Comparison of ENCODE assay signal across 19 cellular contexts in the genomic region with DNA sequence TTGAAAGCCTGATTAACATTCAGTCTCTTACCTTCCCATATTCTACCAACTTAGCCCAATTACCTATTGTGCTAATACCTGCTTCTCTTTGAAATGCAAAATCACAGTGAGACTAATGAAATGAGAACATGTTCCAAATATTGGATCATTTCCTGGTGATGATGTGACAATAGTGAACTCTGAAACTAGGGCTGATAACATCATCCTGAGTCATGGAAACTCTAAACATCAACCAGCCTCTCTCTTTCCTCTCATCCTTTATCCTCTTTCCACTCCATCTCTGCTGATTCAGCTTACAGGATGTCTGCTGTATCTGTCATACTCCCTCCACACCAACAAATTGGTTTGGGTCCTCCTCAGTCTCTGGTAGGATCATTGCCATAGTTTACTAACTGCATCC.
DNase-seq lines count a peak whose midpoint lies in the region; ATAC-seq and TF ChIP-seq lines count a peak whose summit lies in the region.
"Had no signal": no experiment of that assay in that cellular context is flagged by ENCODE, and none has a peak within 500 bp of the region (broad histone marks: within the 10 kb centered on the region; RNA-seq: fewer than 3 reads in every experiment).

No MANE protein-coding gene starts in this region.

- H3K4me3 ChIP-seq in right lobe of liver = no peak overlapping the region
- H3K4me3 ChIP-seq: BLaER1, dorsolateral prefrontal cortex, gastrocnemius medialis, SK-N-MC, suprapubic skin had no signal

- peaks cover 0 to 4% (median 0%) of the 10 kb centered on the region in 4 donors for H3K4me1 ChIP-seq in right lobe of liver
- H3K4me1 ChIP-seq: BLaER1, gastrocnemius medialis, suprapubic skin had no signal

- H3K4me1 Mint-ChIP-seq in activated CD8-positive, alpha-beta memory T cell treated with anti-CD3 and anti-CD28 coated beads, Interleukin-2, amount 10 ng/mL, durations not matched to agents 7 days and 5 days = no peaks in the 10 kb centered on the region
- H3K4me1 Mint-ChIP-seq in stimulated activated effector memory CD8-positive, alpha-beta T cell treated with anti-CD3 and anti-CD28 coated beads, Interleukin-12 subunit alpha, Interleukin-12 subunit beta, amount 100 ng/mL, for 72 hours = no peaks in the 10 kb centered on the region
- no peaks in the 10 kb centered on the region for H3K4me1 Mint-ChIP-seq in type B pancreatic cell (ENCODE audit: unreplicated experiment)

- H3K36me3 Mint-ChIP-seq in activated CD8-positive, alpha-beta memory T cell treated with anti-CD3 and anti-CD28 coated beads, Interleukin-2, amount 10 ng/mL, durations not matched to agents 7 days and 5 days = no peaks in the 10 kb centered on the region
- H3K36me3 Mint-ChIP-seq in stimulated activated effector memory CD8-positive, alpha-beta T cell treated with anti-CD3 and anti-CD28 coated beads, Interleukin-12 subunit alpha, Interleukin-12 subunit beta, amount 100 ng/mL, for 72 hours = no peaks in the 10 kb centered on the region
- H3K36me3 Mint-ChIP-seq in type B pancreatic cell = no peaks in the 10 kb centered on the region

- in situ Hi-C loops in Caki2 (cut with HindIII; ENCODE audit: low pct_unique_long_range_greater_than_20kb, low sequenced_read_pairs) = no loop called here

- TF ChIP-seq CTCF in right lobe of liver (IDR thresholded peaks at IDR 0.05) (no peak), type B pancreatic cell (conservative IDR thresholded peaks at IDR 0.05) (no peak)

- peak; percentile 34 for TF ChIP-seq POLR2A in right lobe of liver (IDR thresholded peaks at IDR 0.05)

- no peak overlapping the region for H3K27ac Mint-ChIP-seq in activated CD8-positive, alpha-beta memory T cell treated with anti-CD3 and anti-CD28 coated beads, Interleukin-2, amount 10 ng/mL, durations not matched to agents 7 days and 5 days
- no peak overlapping the region for H3K27ac Mint-ChIP-seq in stimulated activated effector memory CD8-positive, alpha-beta T cell treated with anti-CD3 and anti-CD28 coated beads, Interleukin-12 subunit alpha, Interleukin-12 subunit beta, amount 100 ng/mL, for 72 hours
- no peak overlapping the region for H3K27ac Mint-ChIP-seq in type B pancreatic cell

- H3K27ac ChIP-seq in right lobe of liver = peak overlapping the region in 2 of 3 donors; percentile 40 to 44
- H3K27ac ChIP-seq: BLaER1, dorsolateral prefrontal cortex, gastrocnemius medialis, SK-N-MC, suprapubic skin, WERI-Rb-1 had no signal

- intact Hi-C loops in right lobe of liver (cut with DNase I) = no loop called here

- H3K27me3 ChIP-seq in right lobe of liver = no peaks in the 10 kb centered on the region
- H3K27me3 ChIP-seq: BLaER1, dorsolateral prefrontal cortex, gastrocnemius medialis, suprapubic skin had no signal

- DNase-seq in Caki2 (ENCODE audit: low read depth) = peak; percentile 75
- peak; percentile 41 for DNase-seq in NCI-H226
- DNase-seq in dermis microvascular lymphatic vessel endothelial cell (ENCODE audit: low read depth in 2 of 2) = peak; percentile 41 to 72
- DNase-seq in right lobe of liver = no peak
- DNase-seq in activated CD8-positive, alpha-beta memory T cell treated with anti-CD3 and anti-CD28 coated beads, Interleukin-2, amount 10 ng/mL, durations not matched to agents 7 days and 5 days = no peak
- no peak for DNase-seq in stimulated activated effector memory CD8-positive, alpha-beta T cell treated with anti-CD3 and anti-CD28 coated beads, Interleukin-12 subunit alpha, Interleukin-12 subunit beta, amount 100 ng/mL, for 72 hours (ENCODE audit: low spot score in 2 of 2)
- no peak for DNase-seq in type B pancreatic cell (ENCODE audit: extremely low spot score, unreplicated experiment)
- DNase-seq: activated effector memory CD4-positive, alpha-beta T cell treated with Interleukin-2 at 50 U/mL for 16 hours; aorta; DND-41; dorsolateral prefrontal cortex; gastrocnemius medialis; islet precursor cell; posterior cingulate gyrus; WERI-Rb-1 had no signal

- H3K9me3 ChIP-seq in right lobe of liver = peaks cover 0 to 4% (median 0%) of the 10 kb centered on the region in 4 donors
- H3K9me3 ChIP-seq: gastrocnemius medialis, suprapubic skin had no signal

- CTCF ChIA-PET in activated CD8-positive, alpha-beta memory T cell treated with anti-CD3 and anti-CD28 coated beads, Interleukin-2, amount 10 ng/mL, durations not matched to agents 7 days and 5 days (lab: Charles Lee) = no interaction called here

- ATAC-seq in right lobe of liver (peak; percentile 62 to 99 (median 80)), HG02852 (IDR thresholded peaks at IDR 0.05; ENCODE audit: unreplicated experiment) (no peak)
- ATAC-seq in activated CD8-positive, alpha-beta memory T cell treated with anti-CD3 and anti-CD28 coated beads, Interleukin-2, amount 10 ng/mL, durations not matched to agents 7 days and 5 days = no peak
- ATAC-seq in stimulated activated effector memory CD8-positive, alpha-beta T cell treated with anti-CD3 and anti-CD28 coated beads, Interleukin-12 subunit alpha, Interleukin-12 subunit beta, amount 100 ng/mL, for 72 hours = no peak
- ATAC-seq: gastrocnemius medialis had no signal

- H3K4me3 Mint-ChIP-seq in activated CD8-positive, alpha-beta memory T cell treated with anti-CD3 and anti-CD28 coated beads, Interleukin-2, amount 10 ng/mL, durations not matched to agents 7 days and 5 days = no peak overlapping the region
- H3K4me3 Mint-ChIP-seq in stimulated activated effector memory CD8-positive, alpha-beta T cell treated with anti-CD3 and anti-CD28 coated beads, Interleukin-12 subunit alpha, Interleukin-12 subunit beta, amount 100 ng/mL, for 72 hours = no peak overlapping the region
- no peak overlapping the region for H3K4me3 Mint-ChIP-seq in type B pancreatic cell

- H3K9me3 Mint-ChIP-seq in activated CD8-positive, alpha-beta memory T cell treated with anti-CD3 and anti-CD28 coated beads, Interleukin-2, amount 10 ng/mL, durations not matched to agents 7 days and 5 days (ENCODE audit: low read depth) = no peaks in the 10 kb centered on the region
- peaks cover 8% of the 10 kb centered on the region for H3K9me3 Mint-ChIP-seq in stimulated activated effector memory CD8-positive, alpha-beta T cell treated with anti-CD3 and anti-CD28 coated beads, Interleukin-12 subunit alpha, Interleukin-12 subunit beta, amount 100 ng/mL, for 72 hours
- H3K9me3 Mint-ChIP-seq in type B pancreatic cell = no peaks in the 10 kb centered on the region

- H3K36me3 ChIP-seq in right lobe of liver = no peaks in the 10 kb centered on the region
- H3K36me3 ChIP-seq: BLaER1, gastrocnemius medialis, suprapubic skin, WERI-Rb-1 had no signal

- H3K27me3 Mint-ChIP-seq in activated CD8-positive, alpha-beta memory T cell treated with anti-CD3 and anti-CD28 coated beads, Interleukin-2, amount 10 ng/mL, durations not matched to agents 7 days and 5 days = peaks cover 4% of the 10 kb centered on the region
- H3K27me3 Mint-ChIP-seq in type B pancreatic cell = no peaks in the 10 kb centered on the region

Comparison
In these comparisons a context has a peak if more than half of its experiments do, and no peak if none do; other contexts are left out.
1. DNase-seq: peak in Caki2 (single experiment), NCI-H226 (single experiment) and dermis microvascular lymphatic vessel endothelial cell (2 of 2); none in right lobe of liver (0 of 3), activated CD8-positive, alpha-beta memory T cell treated with anti-CD3 and anti-CD28 coated beads, Interleukin-2, amount 10 ng/mL, durations not matched to agents 7 days and 5 days (single experiment), stimulated activated effector memory CD8-positive, alpha-beta T cell treated with anti-CD3 and anti-CD28 coated beads, Interleukin-12 subunit alpha, Interleukin-12 subunit beta, amount 100 ng/mL, for 72 hours (0 of 2) and type B pancreatic cell (single experiment).
2. ATAC-seq: peak in right lobe of liver (4 of 4); none in activated CD8-positive, alpha-beta memory T cell treated with anti-CD3 and anti-CD28 coated beads, Interleukin-2, amount 10 ng/mL, durations not matched to agents 7 days and 5 days (single experiment), stimulated activated effector memory CD8-positive, alpha-beta T cell treated with anti-CD3 and anti-CD28 coated beads, Interleukin-12 subunit alpha, Interleukin-12 subunit beta, amount 100 ng/mL, for 72 hours (single experiment) and HG02852 (single experiment).